ENCODE assay signal across 25 cellular contexts in genomic region chr3:178036745-178037144, GRCh38.
DNase-seq lines count a peak whose midpoint lies in the region; ATAC-seq and TF ChIP-seq lines count a peak whose summit lies in the region.
"Had no signal": no experiment of that assay in that cellular context is flagged by ENCODE, and none has a peak within 500 bp of the region (broad histone marks: within the 10 kb centered on the region; RNA-seq: fewer than 3 reads in every experiment).

No MANE protein-coding gene starts in this region.

- H3K4me1 ChIP-seq in osteoblast (ENCODE audit: insufficient read depth, low read length), result peaks cover 11% of the 10 kb centered on the region
- H3K4me1 ChIP-seq: upper lobe of right lung had no signal

- peak overlapping the region; percentile 57 for H2AFZ ChIP-seq in osteoblast (ENCODE audit: low read length)

- no peaks in the 10 kb centered on the region for H4K20me1 ChIP-seq in osteoblast (ENCODE audit: insufficient read depth, low read length)

- no peaks in the 10 kb centered on the region for H3K4me1 Mint-ChIP-seq in activated T-cell treated with anti-CD3 and anti-CD28 coated beads, Interleukin-2, amount 50 U/mL, for 4 hours (ENCODE audit: low read depth)

- DNase-seq in AG09319 (ENCODE audit: extremely low read depth, low read depth) (peak; percentile 8), MG63 (no peak), dedifferentiated amniotic fluid mesenchymal stem cell (ENCODE audit: extremely low spot score) (peak; percentile 53), osteoblast (ENCODE audit: insufficient read length, low spot score, missing footprints) (peak; percentile 27), T-helper 9 cell (no peak), NCI-H2171 (lab: John Stamatoyannopoulos, UW) (no peak)
- no peak for DNase-seq in activated T-cell treated with anti-CD3 and anti-CD28 coated beads, Interleukin-2, amount 50 U/mL, for 4 hours
- DNase-seq: activated CD4-positive, CD25-positive, alpha-beta regulatory T cell treated with anti-CD3 and anti-CD28 coated beads, Interleukin-2, amount 50 U/mL, for 72 hours; activated CD8-positive, alpha-beta T cell treated with anti-CD3 and anti-CD28 coated beads for 36 hours; activated effector memory CD4-positive, alpha-beta T cell treated with anti-CD3 and anti-CD28 coated beads, Interleukin-2, amount 50 U/mL, for 16 hours; CD4-positive, alpha-beta T cell; glutamatergic neuron; KG1; NCI-H1436 treated with DMSO at 0.1 percent for 48 hours; NCI-H524; NK-92 treated with Interleukin-12 subunit alpha and Interleukin-12 subunit beta, amount 100 ng/mL, for 24 hours; SHP77 treated with DMSO at 0.1 percent for 48 hours; stimulated activated CD4-positive, alpha-beta T cell treated with anti-CD3 and anti-CD28 coated beads, Interleukin-1b, Interleukin-23, amount 100 ng/mL, for 48 hours; upper lobe of right lung had no signal

- no peak for ATAC-seq in activated T-cell treated with anti-CD3 and anti-CD28 coated beads, Interleukin-2, amount 50 U/mL, for 4 hours
- ATAC-seq in GM18873 (IDR thresholded peaks at IDR 0.05; ENCODE audit: low FRiP score, unreplicated experiment), result no peak
- ATAC-seq: activated CD8-positive, alpha-beta T cell treated with anti-CD3 and anti-CD28 coated beads for 36 hours; upper lobe of right lung had no signal

- peaks cover 7% of the 10 kb centered on the region for H3K9me3 Mint-ChIP-seq in activated T-cell treated with anti-CD3 and anti-CD28 coated beads, Interleukin-2, amount 50 U/mL, for 4 hours
- H3K9me3 Mint-ChIP-seq: activated CD8-positive, alpha-beta T cell treated with anti-CD3 and anti-CD28 coated beads for 36 hours; CD4-positive, alpha-beta T cell had no signal

- H3K27ac ChIP-seq in osteoblast (ENCODE audit: low read depth, low read length), result peak overlapping the region; percentile 74
- H3K27ac ChIP-seq: cardiac muscle cell, neutrophil, skin epidermis, upper lobe of right lung had no signal

- H3K36me3 Mint-ChIP-seq in activated T-cell treated with anti-CD3 and anti-CD28 coated beads, Interleukin-2, amount 50 U/mL, for 4 hours (ENCODE audit: insufficient read depth), result no peaks in the 10 kb centered on the region

- TF ChIP-seq CTCF in AG09319 (IDR thresholded peaks at IDR 0.05; ENCODE audit: low read depth, low read length) (no peak), osteoblast (IDR thresholded peaks at IDR 0.05; ENCODE audit: extremely low read depth, low read depth, low read length) (no peak)

- H3K4me2 ChIP-seq in osteoblast (ENCODE audit: insufficient read depth, low read length), result peak overlapping the region; percentile 76

- no peaks in the 10 kb centered on the region for H3K27me3 Mint-ChIP-seq in activated T-cell treated with anti-CD3 and anti-CD28 coated beads, Interleukin-2, amount 50 U/mL, for 4 hours (ENCODE audit: low read depth)
- H3K27me3 Mint-ChIP-seq: activated CD8-positive, alpha-beta T cell treated with anti-CD3 and anti-CD28 coated beads for 36 hours; CD4-positive, alpha-beta T cell; dendritic cell treated with granulocyte-macrophage colony-stimulating factor and Interleukin-4, amounts not matched to agents 40 ng/mL and 50 ng/mL, for 4 days had no signal

- no peak overlapping the region for H3K4me3 Mint-ChIP-seq in activated T-cell treated with anti-CD3 and anti-CD28 coated beads, Interleukin-2, amount 50 U/mL, for 4 hours
- H3K4me3 Mint-ChIP-seq: activated CD8-positive, alpha-beta T cell treated with anti-CD3 and anti-CD28 coated beads for 36 hours; CD4-positive, alpha-beta T cell; dendritic cell treated with granulocyte-macrophage colony-stimulating factor and Interleukin-4, amounts not matched to agents 40 ng/mL and 50 ng/mL, for 4 days had no signal

- no peaks in the 10 kb centered on the region for H3K79me2 ChIP-seq in osteoblast (ENCODE audit: insufficient read depth, low read length)

- H3K9me3 ChIP-seq in MG63, result no peaks in the 10 kb centered on the region
- no peaks in the 10 kb centered on the region for H3K9me3 ChIP-seq in osteoblast (ENCODE audit: low read depth, low read length)
- H3K9me3 ChIP-seq: neutrophil, upper lobe of right lung had no signal

- no peaks in the 10 kb centered on the region for H3K36me3 ChIP-seq in MG63
- H3K36me3 ChIP-seq in osteoblast (ENCODE audit: insufficient read depth, low read length), result no peaks in the 10 kb centered on the region
- H3K36me3 ChIP-seq: cardiac muscle cell, neutrophil, upper lobe of right lung had no signal

- H3K27me3 ChIP-seq in MG63, result no peaks in the 10 kb centered on the region
- no peaks in the 10 kb centered on the region for H3K27me3 ChIP-seq in osteoblast (ENCODE audit: insufficient read depth, low read length)
- H3K27me3 ChIP-seq: cardiac muscle cell, neutrophil, upper lobe of right lung had no signal

- H3K4me3 ChIP-seq in MG63 (peak overlapping the region; percentile 26), osteoblast (ENCODE audit: insufficient read depth, low read length) (peak overlapping the region; percentile 58)
- H3K4me3 ChIP-seq: cardiac muscle cell, lung, skin epidermis, upper lobe of right lung had no signal

Comparison
In these comparisons a context has a peak if more than half of its experiments do, and no peak if none do; other contexts are left out.
1. DNase-seq: peak in AG09319 (single experiment), dedifferentiated amniotic fluid mesenchymal stem cell (single experiment) and osteoblast (single experiment); none in MG63 (single experiment), T-helper 9 cell (single experiment), NCI-H2171 (single experiment) and activated T-cell treated with anti-CD3 and anti-CD28 coated beads, Interleukin-2, amount 50 U/mL, for 4 hours (single experiment).